29 cellular contexts compared by ENCODE assay signal in genomic region chr9:14627513-14627912, GRCh38.
DNase-seq lines count a peak whose midpoint lies in the region; ATAC-seq, FAIRE-seq and TF ChIP-seq lines count a peak whose summit lies in the region.
"Had no signal": no experiment of that assay in that cellular context is flagged by ENCODE, and none has a peak within 500 bp of the region (broad histone marks: within the 10 kb centered on the region; RNA-seq: fewer than 3 reads in every experiment).

No MANE protein-coding gene starts in this region.

- ATAC-seq in left colon (peak; percentile 27), WTC11 (no peak), GM21360 (IDR thresholded peaks at IDR 0.05; ENCODE audit: unreplicated experiment) (no peak)
- ATAC-seq: esophagus mucosa, gastrocnemius medialis, Panc1 had no signal

- TF ChIP-seq POLR2A in GM12891 (IDR thresholded peaks at IDR 0.05; ENCODE audit: low read depth, low read length), result no peak

- CTCF ChIA-PET in A673 (lab: Charles Lee), result no interaction called here
- CTCF ChIA-PET in WTC11 (lab: Charles Lee), result interaction anchor here (0.8 to 1.1 kb wide), 3 partner anchors 25 to 185 kb away, joined by 3 to 5 read pairs (median 4); no protein-coding TSS in a partner anchor

- H3K4me3 ChIP-seq in A673 (ENCODE audit: low read depth, low read length, poor library complexity, severe bottlenecking), result no peak overlapping the region
- H3K4me3 ChIP-seq: gastrocnemius medialis, lung, right atrium auricular region, SJSA1, tibial artery had no signal

- peaks cover 16% of the 10 kb centered on the region for H3K4me1 Mint-ChIP-seq in WTC11
- H3K4me1 Mint-ChIP-seq: activated naive CD8-positive, alpha-beta T cell treated with anti-CD3 and anti-CD28 coated beads, Interleukin-2, amount 10 ng/mL, durations not matched to agents 7 days and 5 days had no signal

- H3K36me3 Mint-ChIP-seq in WTC11, result peaks cover 17% of the 10 kb centered on the region

- intact Hi-C loops in A673 (cut with micrococcal nuclease; ENCODE audit: unreplicated experiment) (no loop called here), left colon (cut with DNase I, micrococcal nuclease) (no loop called here)

- peaks cover 24% of the 10 kb centered on the region for H3K36me3 ChIP-seq in A673 (ENCODE audit: insufficient read depth, low read length, poor library complexity, severe bottlenecking)
- H3K36me3 ChIP-seq: right atrium auricular region, SJSA1 had no signal

- no peak overlapping the region for H3K27ac Mint-ChIP-seq in WTC11
- H3K27ac Mint-ChIP-seq: activated naive CD8-positive, alpha-beta T cell treated with anti-CD3 and anti-CD28 coated beads, Interleukin-2, amount 10 ng/mL, durations not matched to agents 7 days and 5 days; CD4-positive, alpha-beta T cell; stimulated activated naive CD8-positive, alpha-beta T cell treated with anti-CD3 and anti-CD28 coated beads, Interleukin-15, Interleukin-2, amounts not matched to agents 100 ng/mL and 50 ng/mL, for 24 hours had no signal

- peaks cover 18% of the 10 kb centered on the region for H3K4me1 ChIP-seq in A673 (ENCODE audit: insufficient read depth, low read length, poor library complexity, severe bottlenecking)
- H3K4me1 ChIP-seq: gastrocnemius medialis, SJSA1, tibial artery had no signal

- no TSS peak for BruUV-seq in A673 (replicated peaks; lab: Mats Ljungman, UMichigan)

- H3K27ac ChIP-seq in A673 (ENCODE audit: low read depth, low read length, poor library complexity, severe bottlenecking), result no peak overlapping the region
- H3K27ac ChIP-seq: gastrocnemius medialis, right atrium auricular region, SJSA1, tibial artery had no signal

- H3K9me3 ChIP-seq in A673 (ENCODE audit: low read depth, low read length, poor library complexity, severe bottlenecking), result peaks cover 9% of the 10 kb centered on the region
- H3K9me3 ChIP-seq: gastrocnemius medialis, right atrium auricular region, SJSA1, tibial artery had no signal

- POLR2A ChIA-PET in A673 (lab: Charles Lee; ENCODE audit: low non-redundant PET), result no interaction called here
- POLR2A ChIA-PET in WTC11 (lab: Charles Lee), result no interaction called here

- H3K9me3 Mint-ChIP-seq in WTC11, result peaks cover 16% of the 10 kb centered on the region
- H3K9me3 Mint-ChIP-seq: activated naive CD8-positive, alpha-beta T cell treated with anti-CD3 and anti-CD28 coated beads, Interleukin-2, amount 10 ng/mL, durations not matched to agents 7 days and 5 days; CD4-positive, alpha-beta T cell; stimulated activated naive CD8-positive, alpha-beta T cell treated with anti-CD3 and anti-CD28 coated beads, Interleukin-15, Interleukin-2, amounts not matched to agents 100 ng/mL and 50 ng/mL, for 24 hours had no signal

- TF ChIP-seq CTCF in A673 (conservative IDR thresholded peaks at IDR 0.05; ENCODE audit: low read depth, low read length) (no peak), WTC11 (IDR thresholded peaks at IDR 0.05) (no peak)

- peak; percentile 16 for FAIRE-seq in GM12891 (lab: Jason Lieb, UNC)
- FAIRE-seq: GM12892, GM19239, keratinocyte had no signal

- no peak overlapping the region for H3K4me3 Mint-ChIP-seq in WTC11
- H3K4me3 Mint-ChIP-seq: activated naive CD8-positive, alpha-beta T cell treated with anti-CD3 and anti-CD28 coated beads, Interleukin-2, amount 10 ng/mL, durations not matched to agents 7 days and 5 days; CD4-positive, alpha-beta T cell; stimulated activated naive CD8-positive, alpha-beta T cell treated with anti-CD3 and anti-CD28 coated beads, Interleukin-15, Interleukin-2, amounts not matched to agents 100 ng/mL and 50 ng/mL, for 24 hours had no signal

- no peaks in the 10 kb centered on the region for H3K27me3 ChIP-seq in A673 (replicated peaks; ENCODE audit: insufficient read depth, low read depth, low read length, poor library complexity)
- H3K27me3 ChIP-seq: gastrocnemius medialis, right atrium auricular region, SJSA1, tibial artery had no signal

- H3K27me3 Mint-ChIP-seq in WTC11 (ENCODE audit: low read depth), result no peaks in the 10 kb centered on the region
- H3K27me3 Mint-ChIP-seq: activated naive CD8-positive, alpha-beta T cell treated with anti-CD3 and anti-CD28 coated beads, Interleukin-2, amount 10 ng/mL, durations not matched to agents 7 days and 5 days; CD4-positive, alpha-beta T cell; stimulated activated naive CD8-positive, alpha-beta T cell treated with anti-CD3 and anti-CD28 coated beads, Interleukin-15, Interleukin-2, amounts not matched to agents 100 ng/mL and 50 ng/mL, for 24 hours had no signal

- DNase-seq in A673 (ENCODE audit: low spot score), result peak; percentile 13
- DNase-seq in GM12891 (ENCODE audit: insufficient read length, low spot score), result no peak
- peak; percentile 82 for DNase-seq in NCI-H82 (lab: John Stamatoyannopoulos, UW)
- no peak for DNase-seq in left colon
- DNase-seq in WTC11 (ENCODE audit: low spot score), result no peak
- no peak for DNase-seq in epidermal melanocyte (ENCODE audit: insufficient read length, low spot score)
- DNase-seq in NCI-H345 (lab: John Stamatoyannopoulos, UW), result no peak
- DNase-seq: activated CD4-positive, alpha-beta T cell treated with anti-CD3 and anti-CD28 coated beads, Interleukin-2, amount 50 U/mL, for 1 hour; activated naive CD8-positive, alpha-beta T cell treated with anti-CD3 and anti-CD28 coated beads, Interleukin-2, amount 10 ng/mL, durations not matched to agents 7 days and 5 days; CD4-positive, alpha-beta T cell; cerebellar nuclear complex; gastrocnemius medialis; Karpas-422; NCI-H1092; NCI-H2107; NK-92 treated with Interleukin-12 subunit alpha and Interleukin-12 subunit beta, amount 100 ng/mL, for 24 hours; stimulated activated CD4-positive, alpha-beta T cell treated with anti-CD3 and anti-CD28 coated beads, Interleukin-12 subunit alpha, Interleukin-12 subunit beta, amount 100 ng/mL, for 4 hours; T-helper 2 cell; tibial artery had no signal

TF ChIP-seq in GM12891, 5 proteins besides CTCF, POLR2A, EP300 and RAD21:
- TF ChIP-seq POU2F2 (IDR thresholded peaks at IDR 0.05; ENCODE audit: low read depth, low read length) (no peak), POLR2AphosphoS5 (IDR thresholded peaks at IDR 0.05; ENCODE audit: low read depth, low read length) (no peak), PAX5 (IDR thresholded peaks at IDR 0.05; ENCODE audit: insufficient read depth, low read length, severe bottlenecking) (no peak), SPI1 (IDR thresholded peaks at IDR 0.05; ENCODE audit: low read depth, low read length) (no peak), TAF1 (IDR thresholded peaks at IDR 0.05; ENCODE audit: low read depth, low read length) (no peak)
TF ChIP-seq in GM12891: peak in this region for 0.

TF ChIP-seq in WTC11, 78 proteins besides CTCF, POLR2A, EP300 and RAD21 (continues in another document):
- no peak for TF ChIP-seq USF1 (CRISPR knock-in tag; IDR thresholded peaks at IDR 0.05)
- no peak for TF ChIP-seq ZNF396 (CRISPR knock-in tag; IDR thresholded peaks at IDR 0.05; ENCODE audit: borderline replicate concordance)
- no peak for TF ChIP-seq MLX (CRISPR knock-in tag; IDR thresholded peaks at IDR 0.05)
- TF ChIP-seq ZBTB43 (CRISPR knock-in tag; IDR thresholded peaks at IDR 0.05), result no peak
- TF ChIP-seq RELA (CRISPR knock-in tag; IDR thresholded peaks at IDR 0.05; ENCODE audit: borderline replicate concordance), result no peak
- TF ChIP-seq MXD4 (CRISPR knock-in tag; IDR thresholded peaks at IDR 0.05; ENCODE audit: borderline replicate concordance), result no peak
- TF ChIP-seq STAT6 (CRISPR knock-in tag; conservative IDR thresholded peaks at IDR 0.05; ENCODE audit: low read depth), result no peak

Comparison
In these comparisons a context has a peak if more than half of its experiments do, and no peak if none do; other contexts are left out.
1. DNase-seq: peak in A673 (single experiment) and NCI-H82 (single experiment); none in GM12891 (single experiment), left colon (0 of 2), WTC11 (single experiment), epidermal melanocyte (single experiment) and NCI-H345 (single experiment).